Comparison of ENCODE assay signal across 14 cellular contexts in genomic region chr2:11553661-11554429, GRCh38. TPM values are rescaled to one million over a fixed set of nuclear protein-coding genes. Genes with fewer than 3 reads are reported as not detected.
A peak's percentile ranks its signal among the peaks of the same experiment; 100 is the strongest.
DNase-seq lines count a peak whose midpoint lies in the region; ATAC-seq and TF ChIP-seq lines count a peak whose summit lies in the region.
"Had no signal": no experiment of that assay in that cellular context is flagged by ENCODE, and none has a peak within 500 bp of the region (broad histone marks: within the 10 kb centered on the region; RNA-seq: fewer than 3 reads in every experiment).

No MANE protein-coding gene starts in this region.

- H3K4me3 ChIP-seq in SJCRH30 (peak overlapping the region; percentile 13; the same call in 1 of the 2 replicates), kidney epithelial cell (ENCODE audit: low read depth, low read length) (no peak overlapping the region)
- H3K4me3 ChIP-seq: lower lobe of right lung, SK-N-MC had no signal

- H3K27ac Mint-ChIP-seq in HFFc6 = no peak overlapping the region
- H3K27ac Mint-ChIP-seq in activated naive CD8-positive, alpha-beta T cell treated with anti-CD3 and anti-CD28 coated beads, Interleukin-2, amount 50 U/mL, for 24 hours = no peak overlapping the region
- H3K27ac Mint-ChIP-seq: stimulated activated naive CD8-positive, alpha-beta T cell treated with anti-CD3 and anti-CD28 coated beads, Interleukin-15, amount 100 ng/mL, for 72 hours had no signal

- TF ChIP-seq CTCF in HFFc6 (IDR thresholded peaks at IDR 0.05) = no peak
- TF ChIP-seq CTCF in kidney epithelial cell (IDR thresholded peaks at IDR 0.05; ENCODE audit: insufficient read depth, low read length, poor library complexity, severe bottlenecking) = no peak
- no peak for TF ChIP-seq CTCF in RWPE1 (conservative IDR thresholded peaks at IDR 0.05; ENCODE audit: low read depth)

- POLR2A ChIA-PET in RWPE1 (lab: Yijun Ruan, JAX; ENCODE audit: low non-redundant PET) = no interaction called here

- H3K4me1 ChIP-seq in SJCRH30 = peaks cover 20% of the 10 kb centered on the region
- H3K4me1 ChIP-seq: lower lobe of right lung had no signal

- H3K4me3 Mint-ChIP-seq in HFFc6 = peak overlapping the region; percentile 8; the same call in 1 of the 2 replicates
- H3K4me3 Mint-ChIP-seq in activated naive CD8-positive, alpha-beta T cell treated with anti-CD3 and anti-CD28 coated beads, Interleukin-2, amount 50 U/mL, for 24 hours = no peak overlapping the region

- H3K9me3 Mint-ChIP-seq in HFFc6 = peaks cover 4% of the 10 kb centered on the region; the same call in 1 of the 2 replicates
- H3K9me3 Mint-ChIP-seq in activated naive CD8-positive, alpha-beta T cell treated with anti-CD3 and anti-CD28 coated beads, Interleukin-2, amount 50 U/mL, for 24 hours = peaks cover 4% of the 10 kb centered on the region
- H3K9me3 Mint-ChIP-seq: stimulated activated naive CD8-positive, alpha-beta T cell treated with anti-CD3 and anti-CD28 coated beads, Interleukin-15, amount 100 ng/mL, for 72 hours had no signal

- H3K27me3 Mint-ChIP-seq in HFFc6 (ENCODE audit: insufficient read depth) = peaks cover 57% of the 10 kb centered on the region
- peaks cover 44% of the 10 kb centered on the region for H3K27me3 Mint-ChIP-seq in activated naive CD8-positive, alpha-beta T cell treated with anti-CD3 and anti-CD28 coated beads, Interleukin-2, amount 50 U/mL, for 24 hours

- peaks cover 11% of the 10 kb centered on the region for H3K4me1 Mint-ChIP-seq in HFFc6 (ENCODE audit: low read depth)
- peaks cover 6% of the 10 kb centered on the region for H3K4me1 Mint-ChIP-seq in activated naive CD8-positive, alpha-beta T cell treated with anti-CD3 and anti-CD28 coated beads, Interleukin-2, amount 50 U/mL, for 24 hours

- no peaks in the 10 kb centered on the region for H3K9me3 ChIP-seq in SJCRH30 (replicated peaks)

- H3K36me3 ChIP-seq in SJCRH30 (no peaks in the 10 kb centered on the region), kidney epithelial cell (ENCODE audit: control insufficient read depth, insufficient read depth, low read length) (no peaks in the 10 kb centered on the region)
- H3K36me3 ChIP-seq: lower lobe of right lung had no signal

- peak; percentile 82 to 86 for DNase-seq in AML-193 (lab: John Stamatoyannopoulos, UW)
- peak; percentile 67 for DNase-seq in HFFc6
- peak; percentile 63 to 75 for DNase-seq in SJCRH30
- DNase-seq in kidney epithelial cell (ENCODE audit: low read depth) = peak; percentile 42
- no peak for DNase-seq in RWPE1 (ENCODE audit: low spot score)
- no peak for DNase-seq in SHP77 treated with DMSO at 0.1 percent for 48 hours (lab: John Stamatoyannopoulos, UW)
- no peak for DNase-seq in activated naive CD8-positive, alpha-beta T cell treated with anti-CD3 and anti-CD28 coated beads, Interleukin-2, amount 50 U/mL, for 24 hours
- DNase-seq: activated CD8-positive, alpha-beta memory T cell treated with anti-CD3 and anti-CD28 coated beads for 24 hours; amygdala; lower lobe of right lung; NCI-H187; stimulated activated naive CD8-positive, alpha-beta T cell treated with anti-CD3 and anti-CD28 coated beads, Interleukin-15, amount 100 ng/mL, for 72 hours had no signal

- H3K27ac ChIP-seq in SJCRH30 (peak overlapping the region; percentile 15; the same call in 1 of the 2 replicates), RWPE1 (no peak overlapping the region)
- H3K27ac ChIP-seq: lower lobe of right lung, SK-N-MC had no signal

- no peaks in the 10 kb centered on the region; the same call in 1 of the 2 replicates for H3K36me3 Mint-ChIP-seq in HFFc6 (ENCODE audit: low read depth)
- no peaks in the 10 kb centered on the region for H3K36me3 Mint-ChIP-seq in activated naive CD8-positive, alpha-beta T cell treated with anti-CD3 and anti-CD28 coated beads, Interleukin-2, amount 50 U/mL, for 24 hours (ENCODE audit: low read depth)

- H3K27me3 ChIP-seq in SJCRH30 (no peaks in the 10 kb centered on the region), kidney epithelial cell (ENCODE audit: control insufficient read depth, insufficient read depth, low read length) (peaks cover 16% of the 10 kb centered on the region)

- no peak for ATAC-seq in GM18870 (IDR thresholded peaks at IDR 0.05; ENCODE audit: unreplicated experiment)
- no peak for ATAC-seq in activated naive CD8-positive, alpha-beta T cell treated with anti-CD3 and anti-CD28 coated beads, Interleukin-2, amount 50 U/mL, for 24 hours
- ATAC-seq: stimulated activated naive CD8-positive, alpha-beta T cell treated with anti-CD3 and anti-CD28 coated beads, Interleukin-15, amount 100 ng/mL, for 72 hours had no signal

- CTCF ChIA-PET in RWPE1 (lab: Yijun Ruan, JAX) = interaction anchor here (0.7 kb wide), 2 partner anchors 29 to 492 kb away, joined by 3 read pairs; no protein-coding TSS in a partner anchor

RNA-seq across cellular contexts. Expression of gene GREB1, which starts 20.0 kb away (rescaled TPM):
- under 1 TPM in 3 of 6 experiments, not detected in 3; 0.07 to 0.11 (median 0.09) TPM for total RNA-seq in HFFc6 (2021; fragmentation: NEBNext Ultra II Directional; extraction: Animal tissue kit (Norgen Biotek cat#: 25700))
- 0.12 and 0.38 TPM in 2 replicates for total RNA-seq in SJCRH30 (2014; rRNA removed; shearing (Covaris generic))
- total RNA-seq in kidney epithelial cell = 2.8 and 4.8 TPM in 2 replicates

Comparison
In these comparisons a context has a peak if more than half of its experiments do, and no peak if none do; other contexts are left out.
1. DNase-seq: peak in AML-193 (2 of 2), HFFc6 (single experiment), SJCRH30 (2 of 2) and kidney epithelial cell (single experiment); none in RWPE1 (single experiment), SHP77 treated with DMSO at 0.1 percent for 48 hours (single experiment) and activated naive CD8-positive, alpha-beta T cell treated with anti-CD3 and anti-CD28 coated beads, Interleukin-2, amount 50 U/mL, for 24 hours (single experiment).